Comparison of ENCODE assay signal across 8 cellular contexts in the genomic region with DNA sequence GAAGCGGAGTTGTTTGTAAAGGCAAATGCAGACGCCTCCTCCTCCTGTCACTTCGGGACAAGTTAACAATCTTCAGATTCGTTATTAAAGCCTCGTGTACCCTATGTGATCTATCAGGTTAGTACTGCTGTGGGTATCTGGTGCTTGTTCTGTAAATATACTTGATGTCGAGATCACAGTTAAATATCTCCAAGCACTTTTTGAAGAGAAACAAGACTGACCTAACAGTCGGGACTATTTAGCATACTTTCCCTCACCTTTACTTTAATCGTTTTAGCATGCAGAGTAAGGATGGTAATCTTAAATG. TPM values are rescaled to one million over a fixed set of nuclear protein-coding genes. Genes with fewer than 3 reads are reported as not detected.
DNase-seq lines count a peak whose midpoint lies in the region; ATAC-seq and TF ChIP-seq lines count a peak whose summit lies in the region.

No MANE protein-coding gene starts in this region.

- peaks cover 9% of the 10 kb centered on the region for H4K20me1 ChIP-seq in hepatocyte (ENCODE audit: insufficient read depth, poor library complexity, severe bottlenecking)
- peaks cover 21% of the 10 kb centered on the region for H4K20me1 ChIP-seq in smooth muscle cell (ENCODE audit: low read depth)

- no peaks in the 10 kb centered on the region for H3K36me3 ChIP-seq in hepatocyte (replicated peaks; ENCODE audit: insufficient read depth, low read depth)
- H3K36me3 ChIP-seq in smooth muscle cell (ENCODE audit: low read depth) = no peaks in the 10 kb centered on the region

- H3K9me3 ChIP-seq in hepatocyte (ENCODE audit: low read depth) = no peaks in the 10 kb centered on the region
- H3K9me3 ChIP-seq in smooth muscle cell (replicated peaks; ENCODE audit: low read depth) = no peaks in the 10 kb centered on the region

- ATAC-seq in HG03097 (IDR thresholded peaks at IDR 0.05; ENCODE audit: low FRiP score, unreplicated experiment) = no peak

- H3K4me2 ChIP-seq in hepatocyte (peak overlapping the region; percentile 76), smooth muscle cell (peak overlapping the region; percentile 98)

- H3K9ac ChIP-seq in smooth muscle cell (ENCODE audit: low read depth) = peak overlapping the region; percentile 75

- DNase-seq in HFF-Myc (ENCODE audit: extremely low read depth, low read depth) = no peak
- no peak for DNase-seq in hepatocyte (ENCODE audit: low spot score)
- no peak for DNase-seq in smooth muscle cell (lab: John Stamatoyannopoulos, UW; ENCODE audit: unreplicated experiment)
- no peak for DNase-seq in UCSD-AML1 (lab: John Stamatoyannopoulos, UW; ENCODE audit: unreplicated experiment)
- no peak for DNase-seq in activated CD4-positive, alpha-beta T cell treated with anti-CD3 and anti-CD28 coated beads for 48 hours
- DNase-seq in activated CD4-positive, alpha-beta T cell treated with anti-CD3 and anti-CD28 coated beads, Interleukin-2, amount 50 U/mL, for 4 hours = no peak

- H3K27ac ChIP-seq in VCaP (peak overlapping the region; percentile 90), hepatocyte (peak overlapping the region; percentile 90), smooth muscle cell (ENCODE audit: low read depth) (peak overlapping the region; percentile 70)

- H3K4me3 ChIP-seq in HFF-Myc (replicated peaks; ENCODE audit: low read depth, low read length) (peak overlapping the region; percentile 96), hepatocyte (peak overlapping the region; percentile 61), smooth muscle cell (peak overlapping the region; percentile 72)

- WGBS in hepatocyte (ENCODE audit: low lambda C conversion rate, missing lambda C conversion rate) = 3% methylated on average over 8 of the region's 8 CpGs
- WGBS in smooth muscle cell (ENCODE audit: low lambda C conversion rate) = 3% methylated on average over 8 of the region's 8 CpGs

- H3K79me2 ChIP-seq in hepatocyte (peaks cover 46% of the 10 kb centered on the region), smooth muscle cell (ENCODE audit: low read depth) (peaks cover 38% of the 10 kb centered on the region)

- peaks cover 5% of the 10 kb centered on the region for H3K27me3 ChIP-seq in hepatocyte
- peaks cover 16% of the 10 kb centered on the region for H3K27me3 ChIP-seq in smooth muscle cell (ENCODE audit: low read depth)

- H3K4me1 ChIP-seq in hepatocyte (ENCODE audit: insufficient read depth) (peaks cover 22% of the 10 kb centered on the region), smooth muscle cell (ENCODE audit: low read depth) (peaks cover 16% of the 10 kb centered on the region)

- H2AFZ ChIP-seq in hepatocyte = peak overlapping the region; percentile 100
- peak overlapping the region; percentile 99 for H2AFZ ChIP-seq in smooth muscle cell (ENCODE audit: low read depth)

- H3K9me2 ChIP-seq in hepatocyte (replicated peaks; ENCODE audit: insufficient read depth) = no peaks in the 10 kb centered on the region

- no peaks in the 10 kb centered on the region for H3F3A ChIP-seq in smooth muscle cell (ENCODE audit: low read depth)

- TF ChIP-seq CTCF in HFF-Myc (IDR thresholded peaks at IDR 0.05; ENCODE audit: low read depth, low read length, missing control alignments) (no peak), VCaP (conservative IDR thresholded peaks at IDR 0.05) (no peak), hepatocyte (IDR thresholded peaks at IDR 0.05; ENCODE audit: poor library complexity) (no peak), smooth muscle cell (IDR thresholded peaks at IDR 0.05; ENCODE audit: borderline replicate concordance, insufficient read depth, poor library complexity, severe bottlenecking) (no peak)

RNA-seq across cellular contexts. Expression of a gene that starts 0.7 kb away (rescaled TPM):
- total RNA-seq in hepatocyte (23.1 and 24.2 TPM in 2 replicates), smooth muscle cell (47.6 and 49.7 TPM in 2 replicates)
- polyA plus RNA-seq in hepatocyte (10.0 and 15.6 TPM in 2 replicates), smooth muscle cell (21.2 and 25.6 TPM in 2 replicates)

RNA-seq across cellular contexts. Expression of a gene that starts 45.8 kb away (rescaled TPM):
- total RNA-seq in hepatocyte (0.10 TPM in 1 of 2 replicates, not detected in the other), smooth muscle cell (0.72 TPM in 1 of 2 replicates, not detected in the other)
- polyA plus RNA-seq in hepatocyte (1.0 and 2.2 TPM in 2 replicates), smooth muscle cell (1.8 and 5.3 TPM in 2 replicates)
